In the genomic region with DNA sequence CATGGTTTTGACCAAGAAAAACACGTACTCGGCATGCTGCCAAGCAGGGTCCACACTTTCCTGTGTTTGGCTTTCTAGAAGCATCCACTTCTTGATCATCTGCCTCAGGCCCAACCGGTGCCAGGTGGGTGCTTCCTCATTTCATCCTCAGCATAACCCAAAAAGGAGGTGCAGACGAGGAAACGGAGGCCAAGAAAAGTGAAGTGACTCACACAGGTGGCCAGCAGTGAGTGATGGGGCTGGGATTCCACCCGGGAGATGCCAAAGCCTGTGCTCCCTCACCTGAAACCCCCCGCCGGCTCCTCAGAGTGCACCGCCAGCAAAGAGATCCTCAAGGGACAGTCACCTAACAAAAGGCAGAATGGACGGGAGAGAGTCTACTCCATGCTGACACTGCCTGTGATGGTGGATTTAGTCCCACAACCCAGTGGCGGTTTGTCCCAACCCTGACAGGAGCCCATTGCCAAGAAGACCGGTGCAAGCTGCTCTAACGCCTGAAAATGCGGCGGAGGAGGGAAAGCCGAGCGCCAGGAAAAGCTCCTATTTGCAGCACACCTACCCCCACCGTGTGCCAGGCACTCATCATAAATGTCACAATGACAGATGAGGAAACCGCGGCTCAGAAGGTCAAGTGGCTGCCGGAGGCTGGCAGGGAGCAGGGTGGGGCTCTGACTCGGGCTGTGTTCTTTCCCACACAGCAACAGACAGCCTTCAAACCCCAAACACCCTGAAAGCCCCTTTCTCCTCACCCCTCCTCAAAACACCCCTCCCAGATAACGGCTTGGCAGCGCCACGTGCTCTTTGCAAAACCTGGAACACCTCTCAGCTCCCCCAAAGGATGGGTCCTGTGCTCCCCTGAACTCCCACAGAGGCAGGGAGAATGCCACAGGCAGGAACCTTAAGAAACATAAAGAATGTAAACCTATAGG, we compare ENCODE assay signal across 1 cellular context.
A peak's percentile ranks its signal among the peaks of the same experiment; 100 is the strongest.
TF ChIP-seq lines count a peak whose summit lies in the region.

No MANE protein-coding gene starts in this region.

TF ChIP-seq in HEK293, 187 proteins besides CTCF, POLR2A, EP300 and RAD21 (continued from another document and continues in another):
- TF ChIP-seq ATF2 (tag by site-specific recombination; IDR thresholded peaks at IDR 0.05; ENCODE audit: low read depth) (no peak), ZNF18 (tag by site-specific recombination; IDR thresholded peaks at IDR 0.05) (peak; percentile 79), SETDB1 (IDR thresholded peaks at IDR 0.05; ENCODE audit: insufficient read length, low read length) (peak; percentile 22), WT1 (tag by site-specific recombination; IDR thresholded peaks at IDR 0.05) (peak; percentile 54; the same call in 1 of the 2 replicates), HOXD13 (CRISPR knock-in tag; IDR thresholded peaks at IDR 0.05; ENCODE audit: borderline replicate concordance) (no peak), ZNF513 (tag by site-specific recombination; IDR thresholded peaks at IDR 0.05) (no peak), ZNF529 (tag by site-specific recombination; IDR thresholded peaks at IDR 0.05; ENCODE audit: insufficient replicate concordance) (no peak), KLF16 (tag by site-specific recombination; IDR thresholded peaks at IDR 0.05) (peak; percentile 38; the same call in 1 of the 2 replicates), ZNF404 (tag by site-specific recombination; IDR thresholded peaks at IDR 0.05) (no peak), ZBTB26 (tag by site-specific recombination; optimal IDR thresholded peaks at IDR 0.05) (no peak), ZNF830 (tag by site-specific recombination; IDR thresholded peaks at IDR 0.05; ENCODE audit: low read depth) (no peak), ZBTB49 (tag by site-specific recombination; IDR thresholded peaks at IDR 0.05; ENCODE audit: low read depth) (no peak), ZSCAN18 (tag by site-specific recombination; IDR thresholded peaks at IDR 0.05) (no peak), ZNF366 (tag by site-specific recombination; conservative IDR thresholded peaks at IDR 0.05) (0 out of 2 replicates have a peak, but pooled peaks have one; percentile 20), ZNF610 (tag by site-specific recombination; IDR thresholded peaks at IDR 0.05; ENCODE audit: borderline replicate concordance) (peak; percentile 63; the same call in 1 of the 2 replicates), SALL2 (tag by site-specific recombination; IDR thresholded peaks at IDR 0.05; ENCODE audit: borderline replicate concordance) (no peak), ZNF660 (tag by site-specific recombination; IDR thresholded peaks at IDR 0.05) (no peak), ZNF19 (tag by site-specific recombination; IDR thresholded peaks at IDR 0.05; ENCODE audit: low read depth) (no peak), ZNF707 (tag by site-specific recombination; IDR thresholded peaks at IDR 0.05) (no peak), ZSCAN4 (tag by site-specific recombination; IDR thresholded peaks at IDR 0.05) (no peak), ZNF596 (tag by site-specific recombination; IDR thresholded peaks at IDR 0.05) (peak; percentile 67), ZNF24 (tag by site-specific recombination; IDR thresholded peaks at IDR 0.05) (peak; percentile 79), ZNF391 (tag by site-specific recombination; IDR thresholded peaks at IDR 0.05; ENCODE audit: borderline replicate concordance, low read depth) (no peak), ZNF423 (tag by site-specific recombination; IDR thresholded peaks at IDR 0.05) (peak; percentile 71), ZNF792 (tag by site-specific recombination; IDR thresholded peaks at IDR 0.05) (no peak), OVOL3 (tag by site-specific recombination; IDR thresholded peaks at IDR 0.05) (peak; percentile 83), ZNF394 (tag by site-specific recombination; IDR thresholded peaks at IDR 0.05; ENCODE audit: borderline replicate concordance) (peak; percentile 47; the same call in 1 of the 2 replicates), ZNF518A (tag by site-specific recombination; conservative IDR thresholded peaks at IDR 0.05; ENCODE audit: low read depth) (no peak)
- TF ChIP-seq, protein P1, sequence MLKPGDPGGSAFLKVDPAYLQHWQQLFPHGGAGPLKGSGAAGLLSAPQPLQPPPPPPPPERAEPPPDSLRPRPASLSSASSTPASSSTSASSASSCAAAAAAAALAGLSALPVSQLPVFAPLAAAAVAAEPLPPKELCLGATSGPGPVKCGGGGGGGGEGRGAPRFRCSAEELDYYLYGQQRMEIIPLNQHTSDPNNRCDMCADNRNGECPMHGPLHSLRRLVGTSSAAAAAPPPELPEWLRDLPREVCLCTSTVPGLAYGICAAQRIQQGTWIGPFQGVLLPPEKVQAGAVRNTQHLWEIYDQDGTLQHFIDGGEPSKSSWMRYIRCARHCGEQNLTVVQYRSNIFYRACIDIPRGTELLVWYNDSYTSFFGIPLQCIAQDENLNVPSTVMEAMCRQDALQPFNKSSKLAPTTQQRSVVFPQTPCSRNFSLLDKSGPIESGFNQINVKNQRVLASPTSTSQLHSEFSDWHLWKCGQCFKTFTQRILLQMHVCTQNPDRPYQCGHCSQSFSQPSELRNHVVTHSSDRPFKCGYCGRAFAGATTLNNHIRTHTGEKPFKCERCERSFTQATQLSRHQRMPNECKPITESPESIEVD (tag by site-specific recombination; IDR thresholded peaks at IDR 0.05), result peak; percentile 77
- TF ChIP-seq, protein P2, sequence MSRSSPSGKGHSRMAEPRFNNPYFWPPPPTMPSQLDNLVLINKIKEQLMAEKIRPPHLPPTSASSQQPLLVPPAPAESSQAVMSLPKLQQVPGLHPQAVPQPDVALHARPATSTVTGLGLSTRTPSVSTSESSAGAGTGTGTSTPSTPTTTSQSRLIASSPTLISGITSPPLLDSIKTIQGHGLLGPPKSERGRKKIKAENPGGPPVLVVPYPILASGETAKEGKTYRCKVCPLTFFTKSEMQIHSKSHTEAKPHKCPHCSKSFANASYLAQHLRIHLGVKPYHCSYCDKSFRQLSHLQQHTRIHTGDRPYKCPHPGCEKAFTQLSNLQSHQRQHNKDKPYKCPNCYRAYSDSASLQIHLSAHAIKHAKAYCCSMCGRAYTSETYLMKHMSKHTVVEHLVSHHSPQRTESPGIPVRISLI (tag by site-specific recombination; IDR thresholded peaks at IDR 0.05), result no peak
